In the genomic region with DNA sequence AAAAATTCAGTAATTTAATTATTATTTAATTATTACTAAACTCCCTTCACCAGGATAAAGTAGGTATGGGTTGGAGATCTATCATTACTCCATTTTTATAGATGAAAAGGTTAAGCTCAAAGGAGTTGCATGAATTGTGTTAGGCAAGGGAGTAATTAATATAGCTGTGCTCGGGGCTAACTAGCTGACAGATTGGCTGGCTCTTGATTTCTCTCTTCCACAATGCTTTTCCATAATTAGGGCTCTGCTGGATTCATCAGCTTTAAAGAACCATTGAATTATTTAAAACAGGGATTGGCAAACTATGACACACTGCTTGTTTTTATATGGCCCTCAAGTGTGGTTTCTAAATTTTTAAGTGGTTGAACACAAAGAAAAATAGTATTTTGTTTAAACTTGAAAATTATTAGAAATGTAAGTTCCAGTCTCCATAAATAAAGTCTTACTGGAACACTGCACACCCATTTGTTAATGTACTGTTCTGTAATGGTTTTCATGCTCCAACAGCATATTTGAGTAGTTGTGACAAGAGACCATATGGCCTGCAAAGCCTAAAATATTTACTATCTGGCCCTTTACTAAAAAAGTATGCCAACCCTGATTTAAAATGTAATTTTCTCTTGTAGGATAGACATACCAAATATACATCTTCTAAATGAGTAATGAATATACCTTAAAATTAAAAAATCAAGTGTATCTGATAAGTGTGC, we compare ENCODE assay signal across 1 cellular context.
TF ChIP-seq lines count a peak whose summit lies in the region.

No MANE protein-coding gene starts in this region.

TF ChIP-seq in IMR-90, 13 proteins besides CTCF, POLR2A, EP300 and RAD21 (continued from another document):
- TF ChIP-seq FOS (IDR thresholded peaks at IDR 0.05; ENCODE audit: low read depth, low read length) (no peak), NFE2L2 (IDR thresholded peaks at IDR 0.05; ENCODE audit: low read depth, low read length) (no peak)
